Comparison of ENCODE assay signal across 10 cellular contexts in genomic region chr11:17760102-17761029, GRCh38. TPM values are rescaled to one million over a fixed set of nuclear protein-coding genes. Genes with fewer than 3 reads are reported as not detected.
DNase-seq lines count a peak whose midpoint lies in the region; ATAC-seq, FAIRE-seq and TF ChIP-seq lines count a peak whose summit lies in the region.
"Had no signal": no experiment of that assay in that cellular context is flagged by ENCODE, and none has a peak within 500 bp of the region (broad histone marks: within the 10 kb centered on the region; RNA-seq: fewer than 3 reads in every experiment).

No MANE protein-coding gene starts in this region.

- peaks cover 0 to 2% of the 10 kb centered on the region in 2 experiments for H4K20me1 ChIP-seq in H1 (replicated peaks in 1 of 2; ENCODE audit: control insufficient read depth in 1 of 2, insufficient read depth in 2 of 2, low read length in 2 of 2)

- WGBS in H1 (ENCODE audit: extremely low coverage in 1 of 2, insufficient coverage in 1 of 2, insufficient read length in 1 of 2, insufficient replicate concordance in 2 of 2, low coverage in 1 of 2, low lambda C conversion rate in 2 of 2, missing lambda C conversion rate in 1 of 2), 2 experiments = 61% methylated on average over 23 of the region's 23 CpGs; no CpG with 5 or more reads in 1 of the 2 experiments

- H3K23me2 ChIP-seq in H1 (ENCODE audit: low read depth, low read length) = peaks cover 9% of the 10 kb centered on the region; the same call in 1 of the 2 replicates

- no peaks in the 10 kb centered on the region for H3K4me1 Mint-ChIP-seq in Calu3 (ENCODE audit: low read depth, unreplicated experiment)

- no peaks in the 10 kb centered on the region for H3K79me2 ChIP-seq in H1 (ENCODE audit: control insufficient read depth in 1 of 2, insufficient read depth in 2 of 2, low read length in 2 of 2)

- H3K9me3 Mint-ChIP-seq in Calu3 (ENCODE audit: low read depth, unreplicated experiment) = no peaks in the 10 kb centered on the region

- no peak overlapping the region for H4K91ac ChIP-seq in H1 (replicated peaks; ENCODE audit: insufficient read length, low read length)

- no peak overlapping the region for H3K9ac ChIP-seq in H1 (replicated peaks in 1 of 4; ENCODE audit: extremely low read depth in 1 of 4, low read depth in 3 of 4, low read length in 3 of 4)

- no peak overlapping the region for H2BK120ac ChIP-seq in H1 (replicated peaks; ENCODE audit: low read depth, low read length)

- H3K4me1 ChIP-seq in H1 (replicated peaks in 1 of 4; ENCODE audit: control insufficient read depth in 3 of 4, insufficient read depth in 4 of 4, low read length in 3 of 4) = peaks cover 0 to 7% (median 1%) of the 10 kb centered on the region in 4 experiments; a peak in 3 of 7 replicates

- no peak overlapping the region for H3K14ac ChIP-seq in H1 (ENCODE audit: insufficient read length)

- TF ChIP-seq RAD21 in H1 (IDR thresholded peaks at IDR 0.05 in 1 of 2, conservative IDR thresholded peaks at IDR 0.05 in 1 of 2; ENCODE audit: low read depth in 2 of 2, low read length in 2 of 2) = peak; percentile 95 to 96

- TF ChIP-seq EP300 in H1 (IDR thresholded peaks at IDR 0.05; ENCODE audit: borderline replicate concordance in 1 of 2, low read depth in 2 of 2, low read length in 2 of 2) = no peak

- no peaks in the 10 kb centered on the region for H3K9me3 ChIP-seq in H1 (ENCODE audit: insufficient read depth in 2 of 2, low read depth in 1 of 2, low read length in 1 of 2)
- H3K9me3 ChIP-seq: neutrophil had no signal

- no peak overlapping the region for H3K4me3 Mint-ChIP-seq in Calu3 (ENCODE audit: low read depth, unreplicated experiment)

- no peak overlapping the region for H2AFZ ChIP-seq in H1 (ENCODE audit: low read length)

- no peaks in the 10 kb centered on the region for H3K36me3 Mint-ChIP-seq in Calu3 (ENCODE audit: insufficient read depth, unreplicated experiment)

- TF ChIP-seq CTCF in Calu3 (IDR thresholded peaks at IDR 0.05; ENCODE audit: unreplicated experiment) (peak; percentile 72), H1 (IDR thresholded peaks at IDR 0.05; ENCODE audit: control extremely low read depth in 1 of 3, insufficient read depth in 1 of 3, low read depth in 1 of 3, low read length in 3 of 3) (peak; percentile 89 to 97 (median 91))

- H2BK5ac ChIP-seq in H1 (ENCODE audit: low read depth, low read length) = no peak overlapping the region

- H2BK15ac ChIP-seq in H1 (ENCODE audit: low read length) = no peak overlapping the region

- peaks cover 54% of the 10 kb centered on the region for H3K27me3 Mint-ChIP-seq in Calu3 (ENCODE audit: unreplicated experiment)

- no peak overlapping the region for H3K18ac ChIP-seq in H1 (ENCODE audit: extremely low read depth, low read length)

- peak; percentile 67 for ATAC-seq in GM19035 (IDR thresholded peaks at IDR 0.05; ENCODE audit: unreplicated experiment)
- ATAC-seq in HG03460 (IDR thresholded peaks at IDR 0.05; ENCODE audit: unreplicated experiment) = peak; percentile 77

- CTCF ChIA-PET in Calu3 (lab: Charles Lee) = interaction anchor here (1.0 to 2.5 kb wide), 4 partner anchors 9 to 218 kb away, joined by 3 to 13 read pairs (median 6); no protein-coding TSS in a partner anchor
- CTCF ChIA-PET in H1 (lab: Charles Lee; ENCODE audit: partially characterized antibody) = interaction anchor here (0.6 to 6.7 kb wide), 48 partner anchors 8 to 227 kb away, joined by 3 to 82 read pairs (median 4); partner anchors contain the start of gene KCNC1

- H2AK5ac ChIP-seq in H1 (ENCODE audit: low read depth, low read length) = no peak overlapping the region

- no peak overlapping the region for H4K8ac ChIP-seq in H1 (ENCODE audit: extremely low read depth, insufficient read depth, low read length)

- BruUV-seq in Calu3 (replicated peaks; lab: Mats Ljungman, UMichigan) = no TSS peak

- no peaks in the 10 kb centered on the region for H3K79me1 ChIP-seq in H1 (ENCODE audit: low read depth, low read length)

- no peak for TF ChIP-seq POLR2A in H1 (IDR thresholded peaks at IDR 0.05; ENCODE audit: control extremely low read depth in 1 of 2, low read depth in 2 of 2, low read length in 2 of 2)

- POLR2A ChIA-PET in H1 (lab: Charles Lee; ENCODE audit: partially characterized antibody) = no interaction called here

- H3K4me3 ChIP-seq in H1 (ENCODE audit: extremely low read depth in 1 of 4, insufficient read depth in 2 of 4, low read depth in 3 of 4, low read length in 4 of 4) = no peak overlapping the region

- intact Hi-C loops in Calu3 (cut with micrococcal nuclease; ENCODE audit: unreplicated experiment) = loop anchor here (1.0 kb wide), 1 partner anchor 218 kb away; no protein-coding TSS in a partner anchor

- no peak overlapping the region for H3K27ac ChIP-seq in H1 (ENCODE audit: low read depth, low read length)
- H3K27ac ChIP-seq: neutrophil had no signal

- H3K23ac ChIP-seq in H1 (ENCODE audit: insufficient read length) = no peak overlapping the region

- H3K4ac ChIP-seq in H1 (replicated peaks; ENCODE audit: insufficient read length, low read depth, low read length) = no peak overlapping the region

- H3K56ac ChIP-seq in H1 (replicated peaks; ENCODE audit: insufficient read length, low read depth, low read length) = no peak overlapping the region

- no peaks in the 10 kb centered on the region for H3K27me3 ChIP-seq in H1 (replicated peaks in 1 of 4; ENCODE audit: control insufficient read depth in 3 of 4, extremely low read depth in 1 of 4, insufficient read depth in 3 of 4, low read length in 3 of 4)

- no peaks in the 10 kb centered on the region for H3K36me3 ChIP-seq in H1 (ENCODE audit: control insufficient read depth in 2 of 4, insufficient read depth in 4 of 4, low read length in 3 of 4)
- H3K36me3 ChIP-seq: neutrophil had no signal

- peak; percentile 70 for DNase-seq in Calu3
- DNase-seq in OCI-M1 (lab: John Stamatoyannopoulos, UW) = peak; percentile 27
- DNase-seq in H1 (ENCODE audit: low read depth in 1 of 2, low spot score in 2 of 2) = peak; percentile 77 to 84
- peak; percentile 16 for DNase-seq in mucosa of gallbladder (ENCODE audit: low spot score)
- no peak for DNase-seq in superior temporal gyrus (ENCODE audit: extremely low spot score)
- DNase-seq in occipital lobe (lab: John Stamatoyannopoulos, UW) = no peak

- peak; percentile 88 for FAIRE-seq in H1 (lab: Jason Lieb, UNC)

- no peak overlapping the region for H3K4me2 ChIP-seq in H1 (ENCODE audit: insufficient read depth in 1 of 2, low read depth in 2 of 2, low read length in 2 of 2)

- no peak overlapping the region for H2BK20ac ChIP-seq in H1 (ENCODE audit: low read length)

- H2BK12ac ChIP-seq in H1 (ENCODE audit: low read depth, low read length) = no peak overlapping the region

- no peak overlapping the region for H4K5ac ChIP-seq in H1 (ENCODE audit: insufficient read length, low read depth, low read length)

- H3K27ac Mint-ChIP-seq in Calu3 (ENCODE audit: unreplicated experiment) = no peak overlapping the region

TF ChIP-seq in H1, 55 proteins besides CTCF, POLR2A, EP300 and RAD21 (continues in another document):
- TF ChIP-seq ASH2L (IDR thresholded peaks at IDR 0.05; ENCODE audit: low read length) (no peak), POU5F1 (IDR thresholded peaks at IDR 0.05; ENCODE audit: low read depth, low read length) (no peak), SP4 (IDR thresholded peaks at IDR 0.05; ENCODE audit: low read length) (no peak), ATF2 (IDR thresholded peaks at IDR 0.05; ENCODE audit: low read length) (no peak), BRCA1 (IDR thresholded peaks at IDR 0.05; ENCODE audit: low read depth, low read length) (no peak), SAP30 (IDR thresholded peaks at IDR 0.05; ENCODE audit: insufficient read depth, insufficient replicate concordance, low read length) (no peak), CTBP2 (IDR thresholded peaks at IDR 0.05; ENCODE audit: borderline replicate concordance, insufficient read depth, insufficient read length, low read length) (peak; percentile 33), MAFK (IDR thresholded peaks at IDR 0.05; ENCODE audit: low read depth, low read length) (no peak), KDM5A (IDR thresholded peaks at IDR 0.05; ENCODE audit: low read length) (no peak), RNF2 (IDR thresholded peaks at IDR 0.05; ENCODE audit: borderline replicate concordance, low read depth, low read length, missing control alignments, poor library complexity, severe bottlenecking) (no peak)

RNA-seq across cellular contexts. Expression of gene KCNC1, which starts 25.8 kb away (rescaled TPM):
- 0.10 and 0.26 TPM in 2 replicates for total RNA-seq in Calu3 (2022)
- total RNA-seq in H1 (2021; fragmentation: NEBNext Ultra II Directional; extraction: Animal tissue kit (Norgen Biotek cat#: 25700)) = 0.19 and 0.26 TPM in 2 replicates
- 0.08 and 0.11 TPM in 2 replicates for polyA plus RNA-seq in H1 (2011; rRNA removed)
- polyA plus RNA-seq in H1 (2011; cell fraction: cytosol; rRNA removed) = 0.13 TPM
- 0.17 TPM for polyA plus RNA-seq in H1 (2011; cell fraction: nucleus; rRNA removed)
- polyA plus RNA-seq in H1 (2012, experiment 1 of 2) = 0.16 to 0.52 TPM (median 0.34 TPM) in 4 replicates
- 0.22 TPM for polyA plus RNA-seq in H1 (2012, experiment 2 of 2)
- polyA plus RNA-seq in H1 (2013, experiment 1 of 2) = 0.04 TPM
- polyA plus RNA-seq in H1 (2013, experiment 2 of 2) = 0.04 TPM
- polyA minus RNA-seq in H1 (2011; rRNA and poly(A)+ RNA removed) = 0.09 and 0.49 TPM in 2 replicates
- not detected for polyA minus RNA-seq in H1 (2011; cell fraction: cytosol; rRNA and poly(A)+ RNA removed)
- 0.20 TPM for polyA minus RNA-seq in H1 (2011; cell fraction: nucleus; rRNA and poly(A)+ RNA removed)
- total RNA-seq in mucosa of gallbladder = not detected
- 7.3 TPM for total RNA-seq in occipital lobe
- total RNA-seq: T-helper 1 cell treated with Interleukin-12 subunit alpha and Interleukin-12 subunit beta and Interleukin-4 antibody, amounts not matched to agents 30 ng/mL and 1 ng/mL, for 36 hours had no signal

RNA-seq across cellular contexts. Expression of gene MYOD1, which starts 41.0 kb away (rescaled TPM):
- total RNA-seq in Calu3 (2022) (not detected in 2 replicates), mucosa of gallbladder (not detected), occipital lobe (not detected)
- not detected in 2 replicates for total RNA-seq in H1 (2021; fragmentation: NEBNext Ultra II Directional; extraction: Animal tissue kit (Norgen Biotek cat#: 25700))
- 0.06 TPM in 1 of 2 replicates, not detected in the other for polyA plus RNA-seq in H1 (2011; rRNA removed)
- polyA plus RNA-seq in H1 (2011; cell fraction: cytosol; rRNA removed) = not detected
- polyA plus RNA-seq in H1 (2011; cell fraction: nucleus; rRNA removed) = not detected
- polyA plus RNA-seq in H1 (2012, experiment 1 of 2) = not detected in 4 replicates
- not detected for polyA plus RNA-seq in H1 (2012, experiment 2 of 2)
- polyA plus RNA-seq in H1 (2013, experiment 1 of 2) = not detected
- not detected for polyA plus RNA-seq in H1 (2013, experiment 2 of 2)
- not detected in 2 replicates for polyA minus RNA-seq in H1 (2011; rRNA and poly(A)+ RNA removed)
- not detected for polyA minus RNA-seq in H1 (2011; cell fraction: cytosol; rRNA and poly(A)+ RNA removed)
- polyA minus RNA-seq in H1 (2011; cell fraction: nucleus; rRNA and poly(A)+ RNA removed) = not detected
- total RNA-seq: T-helper 1 cell treated with Interleukin-12 subunit alpha and Interleukin-12 subunit beta and Interleukin-4 antibody, amounts not matched to agents 30 ng/mL and 1 ng/mL, for 36 hours had no signal

Comparison
In these comparisons a context has a peak if more than half of its experiments do, and no peak if none do; other contexts are left out.
1. DNase-seq: peak in Calu3 (single experiment), OCI-M1 (single experiment), H1 (2 of 2) and mucosa of gallbladder (single experiment); none in superior temporal gyrus (single experiment) and occipital lobe (single experiment).